22 cellular contexts compared by ENCODE assay signal in genomic region chr4:188613976-188614375, GRCh38.
"Had no signal": no experiment of that assay in that cellular context is flagged by ENCODE, and none has a peak within 500 bp of the region (broad histone marks: within the 10 kb centered on the region; RNA-seq: fewer than 3 reads in every experiment).

No MANE protein-coding gene starts in this region.

- FAIRE-seq: HepG2 had no signal

- ATAC-seq: HepG2 had no signal

- H3K27me3 ChIP-seq: MG63 had no signal

- H3K4me3 ChIP-seq: MG63 had no signal

- DNase-seq: IMR-90, Karpas-422, KG1, MG63, NCI-H1092, NCI-H1105 treated with DMSO at 0.1 percent for 48 hours, NCI-H1417 treated with DMSO at 0.1 percent for 48 hours, NCI-H146, NCI-H1694 treated with DMSO at 0.1 percent for 48 hours, NCI-H1930, NCI-H2081, NCI-H2107, NCI-H2227 treated with DMSO at 0.1 percent for 48 hours, NCI-H446, NCI-H510A, NCI-H524 treated with DMSO at 0.1 percent for 48 hours, NCI-H69, NCI-H774, SHP77, SK-N-SH had no signal

- H3K36me3 ChIP-seq: MG63 had no signal

- H3K9me3 ChIP-seq: MG63, SK-N-SH had no signal

- H3K27ac ChIP-seq: RWPE1 had no signal
